ENCODE assay signal across 20 cellular contexts in the genomic region with DNA sequence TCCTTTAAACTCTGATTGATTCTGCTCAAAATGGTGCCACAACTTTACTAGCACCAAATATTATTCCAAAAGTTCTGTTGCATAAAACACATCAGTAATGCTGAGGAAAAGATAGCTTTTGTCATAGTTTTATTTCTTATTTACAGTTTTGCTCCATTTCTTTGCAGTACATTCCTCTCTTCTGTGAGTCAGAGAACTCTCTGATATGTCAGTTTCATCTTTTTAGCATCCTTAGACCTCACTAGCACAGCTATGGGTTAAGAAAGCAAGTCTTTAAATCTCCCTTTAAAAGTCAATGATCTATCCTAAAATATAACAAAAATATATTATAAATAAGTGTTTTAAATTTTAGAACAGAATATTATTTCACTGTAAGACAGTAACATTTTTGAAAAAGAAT.
DNase-seq lines count a peak whose midpoint lies in the region; ATAC-seq, FAIRE-seq and TF ChIP-seq lines count a peak whose summit lies in the region.
"Had no signal": no experiment of that assay in that cellular context is flagged by ENCODE, and none has a peak within 500 bp of the region (broad histone marks: within the 10 kb centered on the region; RNA-seq: fewer than 3 reads in every experiment).

No MANE protein-coding gene starts in this region.

- H3K36me3 ChIP-seq in heart left ventricle = no peaks in the 10 kb centered on the region
- H3K36me3 ChIP-seq: BE2C had no signal

- no peak overlapping the region for H3K27ac ChIP-seq in heart left ventricle
- H3K27ac ChIP-seq: C4-2B, GM23248 had no signal

- TF ChIP-seq POLR2A in heart left ventricle (IDR thresholded peaks at IDR 0.05) = no peak

- H3K36me3 Mint-ChIP-seq in activated naive CD4-positive, alpha-beta T cell treated with anti-CD3 and anti-CD28 coated beads, Interleukin-2, amount 50 U/mL, for 72 hours = no peaks in the 10 kb centered on the region
- H3K36me3 Mint-ChIP-seq: CD4-positive, alpha-beta memory T cell had no signal

- H3K27me3 ChIP-seq in heart left ventricle = no peaks in the 10 kb centered on the region
- H3K27me3 ChIP-seq: BE2C had no signal

- DNase-seq in AG10803 (ENCODE audit: low read depth) = peak; percentile 6
- peak; percentile 11 for DNase-seq in GM03348 (ENCODE audit: low spot score)
- peak; percentile 52 for DNase-seq in iris pigment epithelial cell (ENCODE audit: low read depth)
- DNase-seq in activated naive CD4-positive, alpha-beta T cell treated with anti-CD3 and anti-CD28 coated beads, Interleukin-2, amount 50 U/mL, for 72 hours (ENCODE audit: low spot score in 2 of 2) = no peak
- no peak for DNase-seq in activated effector memory CD4-positive, alpha-beta T cell treated with Interleukin-2 at 50 U/mL for 16 hours
- no peak for DNase-seq in heart left ventricle
- DNase-seq: 8988T; BE2C; CD4-positive, alpha-beta memory T cell; DMS153; DMS79 treated with DMSO at 0.1 percent for 48 hours; GM23248 had no signal

- no peak overlapping the region for H3K27ac Mint-ChIP-seq in activated naive CD4-positive, alpha-beta T cell treated with anti-CD3 and anti-CD28 coated beads, Interleukin-2, amount 50 U/mL, for 72 hours
- H3K27ac Mint-ChIP-seq: CD4-positive, alpha-beta memory T cell had no signal

- H3K9me3 ChIP-seq in heart left ventricle = no peaks in the 10 kb centered on the region
- H3K9me3 ChIP-seq: BE2C had no signal

- intact Hi-C loops in heart left ventricle (cut with DNase I) = no loop called here

- TF ChIP-seq CTCF in AG10803 (conservative IDR thresholded peaks at IDR 0.05; ENCODE audit: low read length) (no peak), heart left ventricle (IDR thresholded peaks at IDR 0.05) (no peak)

- H3K4me3 ChIP-seq in AG10803 (ENCODE audit: low read length) (no peak overlapping the region), heart left ventricle (no peak overlapping the region)
- H3K4me3 ChIP-seq: GM12878, GM23248, K562 had no signal

- no peak for ATAC-seq in activated naive CD4-positive, alpha-beta T cell treated with anti-CD3 and anti-CD28 coated beads, Interleukin-2, amount 50 U/mL, for 72 hours
- ATAC-seq in HG03521 (IDR thresholded peaks at IDR 0.05; ENCODE audit: unreplicated experiment) (no peak), heart left ventricle (no peak)
- ATAC-seq: GM12878, K562 had no signal

- peak; percentile 46 for FAIRE-seq in TTC549 (lab: Jason Lieb, UNC)
- FAIRE-seq: GM12878, GM18507, H54, HTR-8/SVneo, K562 had no signal

- H3K4me1 ChIP-seq in heart left ventricle = no peaks in the 10 kb centered on the region
- H3K4me1 ChIP-seq: BE2C had no signal

- H3K9me3 Mint-ChIP-seq in activated naive CD4-positive, alpha-beta T cell treated with anti-CD3 and anti-CD28 coated beads, Interleukin-2, amount 50 U/mL, for 72 hours = no peaks in the 10 kb centered on the region

Comparison
In these comparisons a context has a peak if more than half of its experiments do, and no peak if none do; other contexts are left out.
1. DNase-seq: peak in AG10803 (single experiment), GM03348 (single experiment) and iris pigment epithelial cell (single experiment); none in activated naive CD4-positive, alpha-beta T cell treated with anti-CD3 and anti-CD28 coated beads, Interleukin-2, amount 50 U/mL, for 72 hours (0 of 2), activated effector memory CD4-positive, alpha-beta T cell treated with Interleukin-2 at 50 U/mL for 16 hours (single experiment) and heart left ventricle (0 of 5).